Comparison of ENCODE assay signal across 8 cellular contexts in genomic region chr9:137445275-137445807, GRCh38. TPM values are rescaled to one million over a fixed set of nuclear protein-coding genes. Genes with fewer than 3 reads are reported as not detected.
A peak's percentile ranks its signal among the peaks of the same experiment; 100 is the strongest.
DNase-seq lines count a peak whose midpoint lies in the region; ATAC-seq lines count a peak whose summit lies in the region.

No MANE protein-coding gene starts in this region.

- POLR2A ChIA-PET in naive thymus-derived CD4-positive, alpha-beta T cell (lab: Charles Lee) = interaction anchor here (0.6 to 0.7 kb wide), 2 partner anchors 23 to 26 kb away, joined by 3 read pairs; no protein-coding TSS in a partner anchor

- H3K27ac ChIP-seq in naive thymus-derived CD4-positive, alpha-beta T cell (ENCODE audit: low read depth, low read length) = no peak overlapping the region

- H3K27me3 ChIP-seq in naive thymus-derived CD4-positive, alpha-beta T cell (ENCODE audit: control insufficient read depth in 2 of 2, insufficient read depth in 2 of 2, low read length in 2 of 2) = no peaks in the 10 kb centered on the region

- peaks cover 28% of the 10 kb centered on the region for H3K27me3 Mint-ChIP-seq in activated CD8-positive, alpha-beta memory T cell treated with anti-CD3 and anti-CD28 coated beads, Interleukin-2, amount 10 ng/mL, durations not matched to agents 7 days and 5 days
- H3K27me3 Mint-ChIP-seq in naive thymus-derived CD4-positive, alpha-beta T cell = peaks cover 5 to 21% (median 10%) of the 10 kb centered on the region in 5 donors

- no peaks in the 10 kb centered on the region for H3K9me3 ChIP-seq in naive thymus-derived CD4-positive, alpha-beta T cell (ENCODE audit: control insufficient read depth in 2 of 3, low read length in 3 of 3)

- H3K9me3 Mint-ChIP-seq in activated CD8-positive, alpha-beta memory T cell treated with anti-CD3 and anti-CD28 coated beads, Interleukin-2, amount 10 ng/mL, durations not matched to agents 7 days and 5 days (ENCODE audit: low read depth) = no peaks in the 10 kb centered on the region
- peaks cover 0 to 4% (median 0%) of the 10 kb centered on the region in 11 donors for H3K9me3 Mint-ChIP-seq in naive thymus-derived CD4-positive, alpha-beta T cell
- H3K9me3 Mint-ChIP-seq in stimulated activated effector memory CD8-positive, alpha-beta T cell treated with anti-CD3 and anti-CD28 coated beads, Interleukin-12 subunit alpha, Interleukin-12 subunit beta, amount 100 ng/mL, for 72 hours = no peaks in the 10 kb centered on the region

- peak; percentile 59 for ATAC-seq in HG03432 (IDR thresholded peaks at IDR 0.05; ENCODE audit: unreplicated experiment)
- peak; percentile 89 for ATAC-seq in activated CD8-positive, alpha-beta memory T cell treated with anti-CD3 and anti-CD28 coated beads, Interleukin-2, amount 10 ng/mL, durations not matched to agents 7 days and 5 days
- peak; percentile 82 for ATAC-seq in naive thymus-derived CD4-positive, alpha-beta T cell
- ATAC-seq in stimulated activated effector memory CD8-positive, alpha-beta T cell treated with anti-CD3 and anti-CD28 coated beads, Interleukin-12 subunit alpha, Interleukin-12 subunit beta, amount 100 ng/mL, for 72 hours = peak; percentile 86
- no peak for ATAC-seq in HG02884 (IDR thresholded peaks at IDR 0.05; ENCODE audit: unreplicated experiment)

- CTCF ChIA-PET in activated CD8-positive, alpha-beta memory T cell treated with anti-CD3 and anti-CD28 coated beads, Interleukin-2, amount 10 ng/mL, durations not matched to agents 7 days and 5 days (lab: Charles Lee) = interaction anchor here (0.8 to 5.3 kb wide), 15 partner anchors 8 to 350 kb away, joined by 3 to 59 read pairs (median 5); partner anchors contain the start of genes EXD3, NOXA1, NRARP and NSMF
- CTCF ChIA-PET in naive thymus-derived CD4-positive, alpha-beta T cell (lab: Charles Lee) = interaction anchor here (0.7 to 1.2 kb wide), 3 partner anchors 12 to 81 kb away, joined by 3 to 5 read pairs (median 3); no protein-coding TSS in a partner anchor

- intact Hi-C loops in naive thymus-derived CD4-positive, alpha-beta T cell (cut with micrococcal nuclease) = loop anchor here (1.0 to 2.0 kb wide), 5 partner anchors 17 to 158 kb away; partner anchors contain the start of genes EXD3 (in 2 of the 2), NOXA1 (in 2 of the 2) and NRARP (in 1 of the 2)

- H3K36me3 Mint-ChIP-seq in activated CD8-positive, alpha-beta memory T cell treated with anti-CD3 and anti-CD28 coated beads, Interleukin-2, amount 10 ng/mL, durations not matched to agents 7 days and 5 days = peaks cover 1% of the 10 kb centered on the region
- peaks cover 0 to 4% (median 0%) of the 10 kb centered on the region in 5 donors for H3K36me3 Mint-ChIP-seq in naive thymus-derived CD4-positive, alpha-beta T cell
- H3K36me3 Mint-ChIP-seq in stimulated activated effector memory CD8-positive, alpha-beta T cell treated with anti-CD3 and anti-CD28 coated beads, Interleukin-12 subunit alpha, Interleukin-12 subunit beta, amount 100 ng/mL, for 72 hours = peaks cover 11% of the 10 kb centered on the region

- DNase-seq in GM04504 (ENCODE audit: low read depth) (peak; percentile 44), NOMO-1 treated with DMSO at 0.1 percent for 48 hours (lab: John Stamatoyannopoulos, UW; ENCODE audit: unreplicated experiment) (peak; percentile 77), epidermal melanocyte (ENCODE audit: insufficient read length, low spot score) (peak; percentile 67)
- DNase-seq in activated CD8-positive, alpha-beta memory T cell treated with anti-CD3 and anti-CD28 coated beads, Interleukin-2, amount 10 ng/mL, durations not matched to agents 7 days and 5 days = peak; percentile 93
- peak; percentile 65 to 88 (median 76) for DNase-seq in naive thymus-derived CD4-positive, alpha-beta T cell
- peak; percentile 83 to 93 for DNase-seq in stimulated activated effector memory CD8-positive, alpha-beta T cell treated with anti-CD3 and anti-CD28 coated beads, Interleukin-12 subunit alpha, Interleukin-12 subunit beta, amount 100 ng/mL, for 72 hours (ENCODE audit: low spot score in 2 of 2)

- H3K4me1 ChIP-seq in naive thymus-derived CD4-positive, alpha-beta T cell (ENCODE audit: control insufficient read depth in 2 of 2, insufficient read depth in 2 of 2, low read length in 2 of 2) = peaks cover 10 to 18% of the 10 kb centered on the region in 2 donors

- no peak overlapping the region for H3K4me3 ChIP-seq in naive thymus-derived CD4-positive, alpha-beta T cell (ENCODE audit: low read length)

- no peak overlapping the region for H3K4me3 Mint-ChIP-seq in activated CD8-positive, alpha-beta memory T cell treated with anti-CD3 and anti-CD28 coated beads, Interleukin-2, amount 10 ng/mL, durations not matched to agents 7 days and 5 days
- H3K4me3 Mint-ChIP-seq in naive thymus-derived CD4-positive, alpha-beta T cell = peak overlapping the region in 4 of 10 donors; percentile 11 to 54 (median 40)
- H3K4me3 Mint-ChIP-seq in stimulated activated effector memory CD8-positive, alpha-beta T cell treated with anti-CD3 and anti-CD28 coated beads, Interleukin-12 subunit alpha, Interleukin-12 subunit beta, amount 100 ng/mL, for 72 hours = peak overlapping the region; percentile 46

- no peaks in the 10 kb centered on the region for H3K36me3 ChIP-seq in naive thymus-derived CD4-positive, alpha-beta T cell (ENCODE audit: control insufficient read depth in 2 of 3, insufficient read depth in 3 of 3, low read length in 3 of 3)

- no peak overlapping the region for H3K27ac Mint-ChIP-seq in activated CD8-positive, alpha-beta memory T cell treated with anti-CD3 and anti-CD28 coated beads, Interleukin-2, amount 10 ng/mL, durations not matched to agents 7 days and 5 days
- peak overlapping the region in 5 of 9 donors; percentile 2 to 77 (median 72) for H3K27ac Mint-ChIP-seq in naive thymus-derived CD4-positive, alpha-beta T cell
- peak overlapping the region; percentile 30 for H3K27ac Mint-ChIP-seq in stimulated activated effector memory CD8-positive, alpha-beta T cell treated with anti-CD3 and anti-CD28 coated beads, Interleukin-12 subunit alpha, Interleukin-12 subunit beta, amount 100 ng/mL, for 72 hours

- peaks cover 23% of the 10 kb centered on the region for H3K4me1 Mint-ChIP-seq in activated CD8-positive, alpha-beta memory T cell treated with anti-CD3 and anti-CD28 coated beads, Interleukin-2, amount 10 ng/mL, durations not matched to agents 7 days and 5 days
- H3K4me1 Mint-ChIP-seq in naive thymus-derived CD4-positive, alpha-beta T cell = peaks cover 11 to 47% (median 33%) of the 10 kb centered on the region in 7 donors
- H3K4me1 Mint-ChIP-seq in stimulated activated effector memory CD8-positive, alpha-beta T cell treated with anti-CD3 and anti-CD28 coated beads, Interleukin-12 subunit alpha, Interleukin-12 subunit beta, amount 100 ng/mL, for 72 hours = peaks cover 32% of the 10 kb centered on the region

RNA-seq across cellular contexts. Expression of gene ENTPD8, which starts 4.2 kb away (rescaled TPM):
- not detected for total RNA-seq in activated CD8-positive, alpha-beta memory T cell treated with anti-CD3 and anti-CD28 coated beads, Interleukin-2, amount 10 ng/mL, durations not matched to agents 7 days and 5 days
- total RNA-seq in naive thymus-derived CD4-positive, alpha-beta T cell = not detected
- polyA plus RNA-seq in naive thymus-derived CD4-positive, alpha-beta T cell = not detected

RNA-seq across cellular contexts. Expression of gene NSMF, which starts 13.8 kb away (rescaled TPM):
- total RNA-seq in activated CD8-positive, alpha-beta memory T cell treated with anti-CD3 and anti-CD28 coated beads, Interleukin-2, amount 10 ng/mL, durations not matched to agents 7 days and 5 days = 10 to 100 TPM; 35.8 to 42.1 TPM
- 10 to 100 TPM; 22.9 to 92.0 (median 57.3) TPM for total RNA-seq in naive thymus-derived CD4-positive, alpha-beta T cell
- polyA plus RNA-seq in naive thymus-derived CD4-positive, alpha-beta T cell = 10 to 100 TPM; 10.9 to 21.4 TPM

RNA-seq across cellular contexts. Expression of gene NOXA1, which starts 22.1 kb away (rescaled TPM):
- total RNA-seq in activated CD8-positive, alpha-beta memory T cell treated with anti-CD3 and anti-CD28 coated beads, Interleukin-2, amount 10 ng/mL, durations not matched to agents 7 days and 5 days = under 1 TPM; 0.30 to 0.53 TPM
- total RNA-seq in naive thymus-derived CD4-positive, alpha-beta T cell = 10 to 100 TPM in 2 of 5 experiments, 1 to 10 TPM in 2, under 1 TPM in 1; 0.94 to 11.1 (median 6.0) TPM
- 1 to 10 TPM in 1 of 2 donors, under 1 TPM in 1; 0.73 to 2.6 TPM for polyA plus RNA-seq in naive thymus-derived CD4-positive, alpha-beta T cell

RNA-seq across cellular contexts. Expression of gene EXD3, which starts 22.4 kb away (rescaled TPM):
- 10 to 100 TPM in 1 of 2 experiments, 1 to 10 TPM in 1; 9.2 to 19.8 TPM for total RNA-seq in activated CD8-positive, alpha-beta memory T cell treated with anti-CD3 and anti-CD28 coated beads, Interleukin-2, amount 10 ng/mL, durations not matched to agents 7 days and 5 days
- total RNA-seq in naive thymus-derived CD4-positive, alpha-beta T cell = 10 to 100 TPM; 11.7 to 27.2 (median 24.7) TPM
- polyA plus RNA-seq in naive thymus-derived CD4-positive, alpha-beta T cell = 1 to 10 TPM; 3.5 to 7.6 TPM
